In the genomic region with DNA sequence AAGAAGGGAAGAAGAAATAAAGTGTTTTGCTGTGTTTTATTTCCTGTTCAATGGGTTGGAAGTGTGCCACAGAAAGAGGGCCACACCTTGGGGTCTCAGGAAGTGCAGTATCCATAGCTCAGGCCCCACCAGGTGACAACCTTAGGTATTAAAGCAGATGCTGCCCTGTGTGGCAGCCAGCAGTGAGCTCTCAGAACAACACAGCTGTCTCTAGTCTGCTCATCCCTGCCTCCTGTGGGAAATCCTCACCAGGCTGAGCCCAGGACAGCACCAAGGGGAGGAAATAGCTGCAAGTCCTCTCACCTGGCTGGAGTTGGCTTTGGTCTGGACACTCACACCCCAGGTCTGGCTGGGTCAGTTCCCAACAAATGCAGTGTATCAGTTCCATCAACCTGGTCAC, we compare ENCODE assay signal across 22 cellular contexts. TPM values are rescaled to one million over a fixed set of nuclear protein-coding genes. Genes with fewer than 3 reads are reported as not detected.
DNase-seq lines count a peak whose midpoint lies in the region; ATAC-seq, FAIRE-seq and TF ChIP-seq lines count a peak whose summit lies in the region.
"Had no signal": no experiment of that assay in that cellular context is flagged by ENCODE, and none has a peak within 500 bp of the region (broad histone marks: within the 10 kb centered on the region; RNA-seq: fewer than 3 reads in every experiment).

No MANE protein-coding gene starts in this region.

- H3K4me1 ChIP-seq in HepG2 (ENCODE audit: insufficient read depth, low read length), result no peaks in the 10 kb centered on the region
- H3K4me1 ChIP-seq: A549, Caco-2 had no signal

- TF ChIP-seq CTCF in WERI-Rb-1 (IDR thresholded peaks at IDR 0.05; ENCODE audit: low read depth, low read length) (peak; percentile 16; the same call in 1 of the 2 replicates), HepG2 (CRISPR knock-in tag; IDR thresholded peaks at IDR 0.05) (no peak)

- no peak overlapping the region for H3K4me2 ChIP-seq in HepG2 (ENCODE audit: low read depth, low read length)
- H3K4me2 ChIP-seq: A549 had no signal

- intact Hi-C loops in HepG2 (cut with micrococcal nuclease; ENCODE audit: unreplicated experiment), result no loop called here

- no peak overlapping the region for H3K4me3 ChIP-seq in WERI-Rb-1 (ENCODE audit: low read depth, low read length)
- H3K4me3 ChIP-seq in HepG2 (replicated peaks in 1 of 3; ENCODE audit: insufficient read depth in 1 of 3, low read depth in 2 of 3, low read length in 3 of 3), result no peak overlapping the region
- H3K4me3 ChIP-seq: A549, GM23248 had no signal

- FAIRE-seq in HepG2 (lab: Jason Lieb, UNC), result no peak
- FAIRE-seq: A549, GM12892, GM18507 had no signal

- H3K9me3 ChIP-seq in WERI-Rb-1 (ENCODE audit: severe bottlenecking) (no peaks in the 10 kb centered on the region), HepG2 (ENCODE audit: low read length) (no peaks in the 10 kb centered on the region)
- H3K9me3 ChIP-seq: A549, Caco-2 had no signal

- no peaks in the 10 kb centered on the region for H3K27me3 ChIP-seq in WERI-Rb-1 (ENCODE audit: insufficient read depth, low read depth, severe bottlenecking)
- H3K27me3 ChIP-seq in HepG2 (ENCODE audit: control insufficient read depth in 1 of 2, insufficient read depth in 2 of 2, low read length in 2 of 2), result peaks cover 0 to 4% of the 10 kb centered on the region in 2 experiments; a peak in 1 of 5 replicates

- no peaks in the 10 kb centered on the region for H4K20me1 ChIP-seq in HepG2 (ENCODE audit: insufficient read depth, low read length)

- TF ChIP-seq RAD21 in HepG2 (CRISPR knock-in tag; IDR thresholded peaks at IDR 0.05), result no peak

- CTCF ChIA-PET in HepG2 (lab: Yijun Ruan, JAX; ENCODE audit: low intra/inter-chr PET ratio, low total read pairs), result no interaction called here

- H3K79me2 ChIP-seq in HepG2 (ENCODE audit: insufficient read depth, low read length), result no peaks in the 10 kb centered on the region

- H2AFZ ChIP-seq in HepG2 (ENCODE audit: low read length), result no peak overlapping the region
- H2AFZ ChIP-seq: GM23248 had no signal

- no peak overlapping the region for H3K9ac ChIP-seq in HepG2 (ENCODE audit: insufficient read depth, low read depth, low read length)
- H3K9ac ChIP-seq: GM23248 had no signal

- H3K36me3 ChIP-seq in WERI-Rb-1 (no peaks in the 10 kb centered on the region), HepG2 (replicated peaks in 1 of 2; ENCODE audit: control insufficient read depth in 1 of 2, insufficient read depth in 2 of 2, low read length in 2 of 2) (no peaks in the 10 kb centered on the region)

- H3K27ac ChIP-seq in WERI-Rb-1 (no peak overlapping the region), HepG2 (ENCODE audit: extremely low read length, insufficient read depth, low read length) (no peak overlapping the region), substantia nigra (ENCODE audit: low read depth, low read length, poor library complexity, severe bottlenecking) (no peak overlapping the region)
- H3K27ac ChIP-seq: 22Rv1, A549, C4-2B, GM23248 had no signal

- no TSS peak for BruUV-seq in HepG2 (replicated peaks; lab: Mats Ljungman, UMichigan)

- POLR2A ChIA-PET in HepG2 (lab: Yijun Ruan, JAX), result no interaction called here

- TF ChIP-seq EP300 in HepG2 (IDR thresholded peaks at IDR 0.05; ENCODE audit: low read depth in 2 of 2, low read length in 2 of 2) (no peak), HepG2 (CRISPR knock-in tag; IDR thresholded peaks at IDR 0.05; ENCODE audit: borderline replicate concordance) (no peak)

- in situ Hi-C loops in HepG2 (cut with HindIII; ENCODE audit: extremely low pct_ligation_motif_present, low pct_unique_long_range_greater_than_20kb), result no loop called here

- peak; percentile 43; the same call in 1 of the 3 replicates for ATAC-seq in HepG2
- no peak for ATAC-seq in HG03457 (IDR thresholded peaks at IDR 0.05; ENCODE audit: unreplicated experiment)
- ATAC-seq: HCT116 had no signal

- no peak for TF ChIP-seq POLR2A in HepG2 (IDR thresholded peaks at IDR 0.05; ENCODE audit: insufficient read depth in 1 of 2, low read depth in 2 of 2, low read length in 2 of 2)

- peak; percentile 5 for DNase-seq in NCI-H2171 treated with DMSO at 0.1 percent for 48 hours (lab: John Stamatoyannopoulos, UW)
- no peak for DNase-seq in NCI-H2171 (lab: John Stamatoyannopoulos, UW)
- DNase-seq in D341Med (ENCODE audit: low spot score), result peak; percentile 24
- peak; percentile 47 for DNase-seq in WERI-Rb-1
- DNase-seq in HepG2 (ENCODE audit: low spot score), result no peak
- DNase-seq in substantia nigra (lab: John Stamatoyannopoulos, UW), result no peak
- DNase-seq: AML-193; CD4-positive, alpha-beta T cell; DMS153; DMS79; GDM1; GM23248; H7; HFFc6 had no signal

TF ChIP-seq in HepG2, 621 proteins besides CTCF, POLR2A, EP300 and RAD21 (continues in another document):
- no peak for TF ChIP-seq ZFP36L1 (CRISPR knock-in tag; IDR thresholded peaks at IDR 0.05)
- TF ChIP-seq, protein P1, sequence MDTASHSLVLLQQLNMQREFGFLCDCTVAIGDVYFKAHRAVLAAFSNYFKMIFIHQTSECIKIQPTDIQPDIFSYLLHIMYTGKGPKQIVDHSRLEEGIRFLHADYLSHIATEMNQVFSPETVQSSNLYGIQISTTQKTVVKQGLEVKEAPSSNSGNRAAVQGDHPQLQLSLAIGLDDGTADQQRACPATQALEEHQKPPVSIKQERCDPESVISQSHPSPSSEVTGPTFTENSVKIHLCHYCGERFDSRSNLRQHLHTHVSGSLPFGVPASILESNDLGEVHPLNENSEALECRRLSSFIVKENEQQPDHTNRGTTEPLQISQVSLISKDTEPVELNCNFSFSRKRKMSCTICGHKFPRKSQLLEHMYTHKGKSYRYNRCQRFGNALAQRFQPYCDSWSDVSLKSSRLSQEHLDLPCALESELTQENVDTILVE (CRISPR knock-in tag; IDR thresholded peaks at IDR 0.05), result no peak
- TF ChIP-seq, protein P2, sequence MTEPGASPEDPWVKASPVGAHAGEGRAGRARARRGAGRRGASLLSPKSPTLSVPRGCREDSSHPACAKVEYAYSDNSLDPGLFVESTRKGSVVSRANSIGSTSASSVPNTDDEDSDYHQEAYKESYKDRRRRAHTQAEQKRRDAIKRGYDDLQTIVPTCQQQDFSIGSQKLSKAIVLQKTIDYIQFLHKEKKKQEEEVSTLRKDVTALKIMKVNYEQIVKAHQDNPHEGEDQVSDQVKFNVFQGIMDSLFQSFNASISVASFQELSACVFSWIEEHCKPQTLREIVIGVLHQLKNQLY (CRISPR knock-in tag; IDR thresholded peaks at IDR 0.05), result no peak
- no peak for TF ChIP-seq KLF6 (CRISPR knock-in tag; IDR thresholded peaks at IDR 0.05)
- TF ChIP-seq ZNF335 (CRISPR knock-in tag; IDR thresholded peaks at IDR 0.05), result no peak
- no peak for TF ChIP-seq YY1 (IDR thresholded peaks at IDR 0.05; ENCODE audit: insufficient read depth, insufficient replicate concordance, low read depth, low read length)
- TF ChIP-seq ZNF24 (IDR thresholded peaks at IDR 0.05), result no peak
- TF ChIP-seq, protein P3, sequence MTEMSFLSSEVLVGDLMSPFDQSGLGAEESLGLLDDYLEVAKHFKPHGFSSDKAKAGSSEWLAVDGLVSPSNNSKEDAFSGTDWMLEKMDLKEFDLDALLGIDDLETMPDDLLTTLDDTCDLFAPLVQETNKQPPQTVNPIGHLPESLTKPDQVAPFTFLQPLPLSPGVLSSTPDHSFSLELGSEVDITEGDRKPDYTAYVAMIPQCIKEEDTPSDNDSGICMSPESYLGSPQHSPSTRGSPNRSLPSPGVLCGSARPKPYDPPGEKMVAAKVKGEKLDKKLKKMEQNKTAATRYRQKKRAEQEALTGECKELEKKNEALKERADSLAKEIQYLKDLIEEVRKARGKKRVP (CRISPR knock-in tag; IDR thresholded peaks at IDR 0.05), result no peak

RNA-seq across cellular contexts. Expression of a gene that starts 25.1 kb away (rescaled TPM):
- 15.4 and 21.7 TPM in 2 replicates for total RNA-seq in HepG2 (2016; rRNA removed; fragmentation: Illumina TruSeq; extraction: Trizol)
- 3.4 and 5.8 TPM in 2 replicates for total RNA-seq in HepG2 (2016; cell fraction: cytosol; rRNA removed; fragmentation: Illumina TruSeq; extraction: Trizol; ENCODE audit: low read depth)
- total RNA-seq in HepG2 (2016; cell fraction: insoluble cytoplasmic fraction; rRNA removed; fragmentation: Illumina TruSeq; extraction: Trizol), result 14.6 and 19.6 TPM in 2 replicates
- 7.0 and 8.7 TPM in 2 replicates for total RNA-seq in HepG2 (2016; cell fraction: membrane; rRNA removed; fragmentation: Illumina TruSeq; extraction: Trizol)
- 22.2 and 25.8 TPM in 2 replicates for total RNA-seq in HepG2 (2016; cell fraction: nucleus; rRNA removed; fragmentation: Illumina TruSeq; extraction: Trizol)
- 9.8 and 11.4 TPM in 2 replicates for polyA plus RNA-seq in HepG2 (2011; rRNA removed)
- 3.4 and 5.6 TPM in 2 replicates for polyA plus RNA-seq in HepG2 (2011; cell fraction: cytosol; rRNA removed)
- 3.6 and 8.6 TPM in 2 replicates for polyA plus RNA-seq in HepG2 (2011; cell fraction: nucleus; rRNA removed)
- 7.5 and 10.8 TPM in 2 replicates for polyA plus RNA-seq in HepG2 (2012)
- polyA plus RNA-seq in HepG2 (2016; cell fraction: cytosol; fragmentation: Illumina TruSeq; extraction: Trizol; ENCODE audit: low read depth), result 2.1 and 4.0 TPM in 2 replicates
- 21.9 and 27.8 TPM in 2 replicates for polyA plus RNA-seq in HepG2 (2016; cell fraction: insoluble cytoplasmic fraction; fragmentation: Illumina TruSeq; extraction: Trizol; ENCODE audit: low read depth)
- polyA plus RNA-seq in HepG2 (2016; cell fraction: membrane; fragmentation: Illumina TruSeq; extraction: Trizol; ENCODE audit: low read depth), result 3.0 and 3.5 TPM in 2 replicates
- 25.4 and 27.7 TPM in 2 replicates for polyA plus RNA-seq in HepG2 (2016; cell fraction: nucleus; fragmentation: Illumina TruSeq; extraction: Trizol; ENCODE audit: insufficient read depth, low read depth)
- 2.3 and 7.7 TPM in 2 replicates for polyA minus RNA-seq in HepG2 (2011; rRNA and poly(A)+ RNA removed; ENCODE audit: low replicate concordance)
- polyA minus RNA-seq in HepG2 (2011; cell fraction: cytosol; rRNA and poly(A)+ RNA removed), result 3.9 and 6.4 TPM in 2 replicates
- 23.8 and 28.6 TPM in 2 replicates for polyA minus RNA-seq in HepG2 (2011; cell fraction: nucleus; rRNA and poly(A)+ RNA removed)

Comparison
In these comparisons a context has a peak if more than half of its experiments do, and no peak if none do; other contexts are left out.
1. DNase-seq: peak in NCI-H2171 treated with DMSO at 0.1 percent for 48 hours (single experiment), D341Med (single experiment) and WERI-Rb-1 (single experiment); none in NCI-H2171 (single experiment), HepG2 (single experiment) and substantia nigra (0 of 49).